In the genomic region with DNA sequence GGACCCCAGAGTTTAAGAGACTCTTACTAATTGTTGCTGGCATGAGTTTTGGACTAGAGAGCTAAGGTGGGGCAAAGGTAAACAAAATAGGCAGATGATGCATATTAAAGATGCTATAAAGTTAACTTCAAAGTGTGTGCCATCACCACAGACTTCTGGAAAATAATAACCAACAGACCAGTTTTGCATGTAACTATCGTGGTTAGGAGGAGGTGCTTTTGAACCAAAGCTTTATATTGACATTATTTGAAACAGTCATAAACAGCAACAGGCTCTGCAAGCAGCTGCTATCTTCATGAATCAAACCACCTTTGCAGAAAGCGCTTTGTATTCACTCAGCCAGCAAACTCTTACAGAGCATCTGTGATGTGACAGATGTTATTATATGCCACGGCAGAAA, we compare ENCODE assay signal across 30 cellular contexts.
DNase-seq lines count a peak whose midpoint lies in the region; ATAC-seq and TF ChIP-seq lines count a peak whose summit lies in the region.
"Had no signal": no experiment of that assay in that cellular context is flagged by ENCODE, and none has a peak within 500 bp of the region (broad histone marks: within the 10 kb centered on the region; RNA-seq: fewer than 3 reads in every experiment).

No MANE protein-coding gene starts in this region.

- H4K20me1 ChIP-seq in Loucy (ENCODE audit: insufficient read depth, low read length, poor library complexity, severe bottlenecking): no peaks in the 10 kb centered on the region

- H3K9me3 ChIP-seq in Loucy (ENCODE audit: insufficient read depth, low read depth, low read length): no peaks in the 10 kb centered on the region
- no peaks in the 10 kb centered on the region for H3K9me3 ChIP-seq in naive thymus-derived CD4-positive, alpha-beta T cell (ENCODE audit: control insufficient read depth in 2 of 3, low read length in 3 of 3)
- no peaks in the 10 kb centered on the region for H3K9me3 ChIP-seq in right cardiac atrium (ENCODE audit: control insufficient read depth, low read length)
- H3K9me3 ChIP-seq: breast epithelium, neutrophil, right lobe of liver, thoracic aorta had no signal

- TF ChIP-seq CTCF in Loucy (conservative IDR thresholded peaks at IDR 0.05; ENCODE audit: low read length): no peak

- H2AFZ ChIP-seq in Loucy (ENCODE audit: low read length): peak overlapping the region; percentile 65
- H2AFZ ChIP-seq: GM23248 had no signal

- 73% methylated on average over 3 of the region's 3 CpGs for WGBS in right cardiac atrium

- H3K27me3 Mint-ChIP-seq in naive thymus-derived CD4-positive, alpha-beta T cell: peaks cover 29 to 53% (median 39%) of the 10 kb centered on the region in 5 donors

- no peak for ATAC-seq in naive thymus-derived CD4-positive, alpha-beta T cell
- ATAC-seq in right cardiac atrium: no peak
- ATAC-seq: Panc1, right lobe of liver had no signal

- H3K36me3 Mint-ChIP-seq in naive thymus-derived CD4-positive, alpha-beta T cell: no peaks in the 10 kb centered on the region
- H3K36me3 Mint-ChIP-seq: activated naive CD8-positive, alpha-beta T cell treated with anti-CD3 and anti-CD28 coated beads for 36 hours had no signal

- H3K4me1 Mint-ChIP-seq in naive thymus-derived CD4-positive, alpha-beta T cell: peaks cover 0 to 7% (median 0%) of the 10 kb centered on the region in 7 donors

- H3K4me3 ChIP-seq in Loucy (ENCODE audit: low read length, poor library complexity, severe bottlenecking): no peak overlapping the region
- H3K4me3 ChIP-seq in naive thymus-derived CD4-positive, alpha-beta T cell (ENCODE audit: low read length): no peak overlapping the region
- H3K4me3 ChIP-seq in right cardiac atrium (ENCODE audit: low read length): no peak overlapping the region
- H3K4me3 ChIP-seq: breast epithelium, dorsolateral prefrontal cortex, GM23248, right lobe of liver, thoracic aorta had no signal

- no peaks in the 10 kb centered on the region for H3K9me3 Mint-ChIP-seq in naive thymus-derived CD4-positive, alpha-beta T cell
- H3K9me3 Mint-ChIP-seq: activated naive CD8-positive, alpha-beta T cell treated with anti-CD3 and anti-CD28 coated beads for 36 hours; stimulated activated naive CD8-positive, alpha-beta T cell treated with anti-CD3 and anti-CD28 coated beads, Interleukin-15, Interleukin-2, amounts not matched to agents 100 ng/mL and 50 ng/mL, for 24 hours had no signal

- no peaks in the 10 kb centered on the region for H3K36me3 ChIP-seq in Loucy (ENCODE audit: insufficient read depth, low read length)
- H3K36me3 ChIP-seq in naive thymus-derived CD4-positive, alpha-beta T cell (ENCODE audit: control insufficient read depth in 2 of 3, insufficient read depth in 3 of 3, low read length in 3 of 3): no peaks in the 10 kb centered on the region
- H3K36me3 ChIP-seq: breast epithelium, neutrophil, right lobe of liver, thoracic aorta, WERI-Rb-1 had no signal

- H3K27ac Mint-ChIP-seq in naive thymus-derived CD4-positive, alpha-beta T cell: no peak overlapping the region
- H3K27ac Mint-ChIP-seq: activated naive CD8-positive, alpha-beta T cell treated with anti-CD3 and anti-CD28 coated beads for 36 hours; stimulated activated naive CD8-positive, alpha-beta T cell treated with anti-CD3 and anti-CD28 coated beads, Interleukin-15, Interleukin-2, amounts not matched to agents 100 ng/mL and 50 ng/mL, for 24 hours had no signal

- POLR2A ChIA-PET in naive thymus-derived CD4-positive, alpha-beta T cell (lab: Charles Lee): no interaction called here

- CTCF ChIA-PET in naive thymus-derived CD4-positive, alpha-beta T cell (lab: Charles Lee): interaction anchor here (0.6 to 13.9 kb wide), 5 partner anchors 81 to 1068 kb away, joined by 3 to 325 read pairs (median 3); partner anchors contain the start of gene CRYBG1

- H3K27ac ChIP-seq in epithelial cell of prostate (peak overlapping the region; percentile 3), right cardiac atrium (ENCODE audit: low read length) (no peak overlapping the region)
- H3K27ac ChIP-seq in naive thymus-derived CD4-positive, alpha-beta T cell (ENCODE audit: low read depth, low read length): no peak overlapping the region
- H3K27ac ChIP-seq: dorsolateral prefrontal cortex, GM23248, neutrophil, right lobe of liver, thoracic aorta, WERI-Rb-1 had no signal

- H3K27me3 ChIP-seq in Loucy (ENCODE audit: insufficient read depth, low read length, poor library complexity, severe bottlenecking): no peaks in the 10 kb centered on the region
- H3K27me3 ChIP-seq in naive thymus-derived CD4-positive, alpha-beta T cell (ENCODE audit: control insufficient read depth in 2 of 2, insufficient read depth in 2 of 2, low read length in 2 of 2): peaks cover 4% of the 10 kb centered on the region in 2 donors
- no peaks in the 10 kb centered on the region for H3K27me3 ChIP-seq in right cardiac atrium (ENCODE audit: control insufficient read depth, insufficient read depth)
- H3K27me3 ChIP-seq: breast epithelium, right lobe of liver had no signal

- intact Hi-C loops in naive thymus-derived CD4-positive, alpha-beta T cell (cut with micrococcal nuclease): loop anchor here (10.0 kb wide), 2 partner anchors 348 to 672 kb away; partner anchors contain the start of gene BEND3 (in 1 of the 2)
- intact Hi-C loops in right cardiac atrium (cut with DNase I): loop anchor here in 2 of 4 donors (10.0 kb wide), 1 partner anchor 532 kb away; the partner anchor contains the start of gene CD24 (in 2 of the 2)

- H3F3A ChIP-seq in Loucy (ENCODE audit: low read depth): no peaks in the 10 kb centered on the region

- H3K9ac ChIP-seq in Loucy (ENCODE audit: low read depth, low read length, poor library complexity, severe bottlenecking): no peak overlapping the region
- H3K9ac ChIP-seq: GM23248 had no signal

- H3K4me3 Mint-ChIP-seq in naive thymus-derived CD4-positive, alpha-beta T cell: no peak overlapping the region
- H3K4me3 Mint-ChIP-seq: activated naive CD8-positive, alpha-beta T cell treated with anti-CD3 and anti-CD28 coated beads for 36 hours; stimulated activated naive CD8-positive, alpha-beta T cell treated with anti-CD3 and anti-CD28 coated beads, Interleukin-15, Interleukin-2, amounts not matched to agents 100 ng/mL and 50 ng/mL, for 24 hours had no signal

- peak overlapping the region; percentile 14 for H3K4me2 ChIP-seq in Loucy (ENCODE audit: low read depth, low read length, poor library complexity, severe bottlenecking)

- DNase-seq in DMS153 (lab: John Stamatoyannopoulos, UW) (peak; percentile 26), DMS153 treated with DMSO at 0.1 percent for 48 hours (lab: John Stamatoyannopoulos, UW; ENCODE audit: unreplicated experiment) (no peak), NCI-H345 treated with DMSO at 0.1 percent for 48 hours (lab: John Stamatoyannopoulos, UW; ENCODE audit: unreplicated experiment) (peak; percentile 74), epithelial cell of prostate (ENCODE audit: low read depth, low spot score) (no peak), right cardiac atrium (no peak), RKO (ENCODE audit: low spot score) (no peak)
- no peak for DNase-seq in naive thymus-derived CD4-positive, alpha-beta T cell
- DNase-seq: 8988T; activated CD4-positive, alpha-beta T cell treated with anti-CD3 and anti-CD28 coated beads for 48 hours; activated CD8-positive, alpha-beta memory T cell treated with anti-CD3 and anti-CD28 coated beads for 24 hours; activated effector memory CD4-positive, alpha-beta T cell treated with Interleukin-2 at 50 U/mL for 16 hours; activated naive CD8-positive, alpha-beta T cell treated with anti-CD3 and anti-CD28 coated beads for 36 hours; activated T-cell treated with anti-CD3 and anti-CD28 coated beads, Interleukin-2, amount 50 U/mL, for 1 hour; anterior cingulate cortex; C1 segment of cervical spinal cord; dorsolateral prefrontal cortex; GM23248; kidney; NCI-H1048; NCI-H2107; right lobe of liver; SHP77 treated with DMSO at 0.1 percent for 48 hours; stimulated activated CD8-positive, alpha-beta memory T cell treated with anti-CD3 and anti-CD28 coated beads, Interleukin-4, amount 100 ng/mL, for 48 hours; WERI-Rb-1 had no signal

- no peaks in the 10 kb centered on the region for H3K9me2 ChIP-seq in Loucy (replicated peaks; ENCODE audit: low read depth, low read length)

- H3K4me1 ChIP-seq in Loucy (ENCODE audit: insufficient read depth, low read length, poor library complexity, severe bottlenecking): peaks cover 9% of the 10 kb centered on the region
- no peaks in the 10 kb centered on the region for H3K4me1 ChIP-seq in naive thymus-derived CD4-positive, alpha-beta T cell (ENCODE audit: control insufficient read depth in 2 of 2, insufficient read depth in 2 of 2, low read length in 2 of 2)
- H3K4me1 ChIP-seq in right cardiac atrium (ENCODE audit: control insufficient read depth, insufficient read depth, low read length): no peaks in the 10 kb centered on the region
- H3K4me1 ChIP-seq: breast epithelium had no signal

- H3K79me2 ChIP-seq in Loucy (ENCODE audit: insufficient read depth, low read length): no peaks in the 10 kb centered on the region

Comparison
In these comparisons a context has a peak if more than half of its experiments do, and no peak if none do; other contexts are left out.
1. DNase-seq: peak in DMS153 (single experiment) and NCI-H345 treated with DMSO at 0.1 percent for 48 hours (single experiment); none in DMS153 treated with DMSO at 0.1 percent for 48 hours (single experiment), epithelial cell of prostate (single experiment), naive thymus-derived CD4-positive, alpha-beta T cell (0 of 9), right cardiac atrium (0 of 3) and RKO (single experiment).